In the genomic region with DNA sequence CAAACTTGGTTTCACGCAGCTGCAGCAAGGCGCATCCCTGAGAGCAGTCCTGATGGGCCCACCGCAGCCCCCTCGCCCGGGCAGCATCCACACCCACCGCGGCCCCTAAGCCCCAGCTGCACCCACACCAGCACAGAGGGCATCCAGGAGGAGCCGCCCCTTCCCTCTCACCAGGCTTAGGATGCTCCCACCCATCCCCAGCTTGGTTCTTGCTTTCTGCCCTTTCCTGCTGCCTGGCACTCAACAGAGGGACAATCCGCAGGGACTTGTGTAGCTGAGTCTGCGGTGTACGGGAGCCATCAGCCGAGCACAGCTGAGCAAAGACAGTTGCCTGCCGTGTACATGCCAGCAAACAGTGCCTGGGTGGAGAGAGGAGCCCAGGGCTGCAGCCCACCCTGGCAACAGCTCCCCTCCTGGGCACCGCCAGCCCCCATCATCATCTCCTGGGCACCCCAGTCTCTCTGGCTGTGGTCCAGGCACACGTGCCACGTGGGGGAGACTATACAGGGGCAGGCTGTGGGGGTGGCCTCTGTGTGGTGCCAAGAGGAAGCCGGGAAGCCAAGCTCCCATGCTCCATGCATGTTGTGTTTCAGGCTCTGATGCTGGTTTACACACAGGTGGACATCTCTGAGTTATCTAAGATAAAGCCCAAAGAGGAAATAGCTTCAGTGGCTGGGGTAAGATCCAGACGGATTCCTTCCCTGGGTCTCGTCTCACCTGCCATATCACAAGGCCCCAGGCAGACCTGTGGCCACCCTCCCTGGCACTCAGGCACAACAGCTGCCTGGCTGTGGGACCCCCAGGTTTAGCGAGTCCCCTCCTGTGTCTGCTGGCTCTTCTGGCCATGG, we compare ENCODE assay signal across 2 cellular contexts.
TF ChIP-seq lines count a peak whose summit lies in the region.

No MANE protein-coding gene starts in this region.

TF ChIP-seq in SK-N-SH, 30 proteins besides CTCF, POLR2A, EP300 and RAD21:
- TF ChIP-seq RFX5 (IDR thresholded peaks at IDR 0.05; ENCODE audit: low read length) (no peak), FOXJ3 (CRISPR knock-in tag; IDR thresholded peaks at IDR 0.05) (peak; percentile 18; the same call in 1 of the 2 replicates), MEF2A (IDR thresholded peaks at IDR 0.05; ENCODE audit: borderline replicate concordance, low read depth) (no peak)
- TF ChIP-seq, protein P1, sequence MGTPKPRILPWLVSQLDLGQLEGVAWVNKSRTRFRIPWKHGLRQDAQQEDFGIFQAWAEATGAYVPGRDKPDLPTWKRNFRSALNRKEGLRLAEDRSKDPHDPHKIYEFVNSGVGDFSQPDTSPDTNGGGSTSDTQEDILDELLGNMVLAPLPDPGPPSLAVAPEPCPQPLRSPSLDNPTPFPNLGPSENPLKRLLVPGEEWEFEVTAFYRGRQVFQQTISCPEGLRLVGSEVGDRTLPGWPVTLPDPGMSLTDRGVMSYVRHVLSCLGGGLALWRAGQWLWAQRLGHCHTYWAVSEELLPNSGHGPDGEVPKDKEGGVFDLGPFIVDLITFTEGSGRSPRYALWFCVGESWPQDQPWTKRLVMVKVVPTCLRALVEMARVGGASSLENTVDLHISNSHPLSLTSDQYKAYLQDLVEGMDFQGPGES (IDR thresholded peaks at IDR 0.05; ENCODE audit: low read depth, low read length) = no peak

TF ChIP-seq in SK-N-SH treated with all-trans-retinoic acid at 6 μM for 48 hours, 23 proteins besides CTCF, POLR2A, EP300 and RAD21:
- TF ChIP-seq, protein P2, sequence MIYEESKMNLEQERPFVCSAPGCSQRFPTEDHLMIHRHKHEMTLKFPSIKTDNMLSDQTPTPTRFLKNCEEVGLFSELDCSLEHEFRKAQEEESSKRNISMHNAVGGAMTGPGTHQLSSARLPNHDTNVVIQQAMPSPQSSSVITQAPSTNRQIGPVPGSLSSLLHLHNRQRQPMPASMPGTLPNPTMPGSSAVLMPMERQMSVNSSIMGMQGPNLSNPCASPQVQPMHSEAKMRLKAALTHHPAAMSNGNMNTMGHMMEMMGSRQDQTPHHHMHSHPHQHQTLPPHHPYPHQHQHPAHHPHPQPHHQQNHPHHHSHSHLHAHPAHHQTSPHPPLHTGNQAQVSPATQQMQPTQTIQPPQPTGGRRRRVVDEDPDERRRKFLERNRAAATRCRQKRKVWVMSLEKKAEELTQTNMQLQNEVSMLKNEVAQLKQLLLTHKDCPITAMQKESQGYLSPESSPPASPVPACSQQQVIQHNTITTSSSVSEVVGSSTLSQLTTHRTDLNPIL (CRISPR knock-in tag; IDR thresholded peaks at IDR 0.05; ENCODE audit: low read depth) = no peak
- TF ChIP-seq ISL1 (CRISPR knock-in tag; IDR thresholded peaks at IDR 0.05) (no peak), GLIS3 (CRISPR knock-in tag; IDR thresholded peaks at IDR 0.05) (no peak), ZNF565 (CRISPR knock-in tag; conservative IDR thresholded peaks at IDR 0.05; ENCODE audit: low read depth) (no peak), CSDC2 (CRISPR knock-in tag; IDR thresholded peaks at IDR 0.05) (no peak), ZNF8 (CRISPR knock-in tag; IDR thresholded peaks at IDR 0.05) (no peak), ESRRG (CRISPR knock-in tag; IDR thresholded peaks at IDR 0.05) (no peak), SNAI2 (CRISPR knock-in tag; IDR thresholded peaks at IDR 0.05) (no peak), RARB (CRISPR knock-in tag; IDR thresholded peaks at IDR 0.05) (no peak), ZNF70 (CRISPR knock-in tag; IDR thresholded peaks at IDR 0.05) (no peak), PPARA (CRISPR knock-in tag; IDR thresholded peaks at IDR 0.05; ENCODE audit: borderline replicate concordance) (no peak), OSR1 (CRISPR knock-in tag; IDR thresholded peaks at IDR 0.05) (no peak), ZC3H10 (CRISPR knock-in tag; IDR thresholded peaks at IDR 0.05) (no peak), ZFP30 (CRISPR knock-in tag; IDR thresholded peaks at IDR 0.05) (no peak), BACH2 (CRISPR knock-in tag; IDR thresholded peaks at IDR 0.05; ENCODE audit: borderline replicate concordance) (no peak)
- TF ChIP-seq, protein P3, sequence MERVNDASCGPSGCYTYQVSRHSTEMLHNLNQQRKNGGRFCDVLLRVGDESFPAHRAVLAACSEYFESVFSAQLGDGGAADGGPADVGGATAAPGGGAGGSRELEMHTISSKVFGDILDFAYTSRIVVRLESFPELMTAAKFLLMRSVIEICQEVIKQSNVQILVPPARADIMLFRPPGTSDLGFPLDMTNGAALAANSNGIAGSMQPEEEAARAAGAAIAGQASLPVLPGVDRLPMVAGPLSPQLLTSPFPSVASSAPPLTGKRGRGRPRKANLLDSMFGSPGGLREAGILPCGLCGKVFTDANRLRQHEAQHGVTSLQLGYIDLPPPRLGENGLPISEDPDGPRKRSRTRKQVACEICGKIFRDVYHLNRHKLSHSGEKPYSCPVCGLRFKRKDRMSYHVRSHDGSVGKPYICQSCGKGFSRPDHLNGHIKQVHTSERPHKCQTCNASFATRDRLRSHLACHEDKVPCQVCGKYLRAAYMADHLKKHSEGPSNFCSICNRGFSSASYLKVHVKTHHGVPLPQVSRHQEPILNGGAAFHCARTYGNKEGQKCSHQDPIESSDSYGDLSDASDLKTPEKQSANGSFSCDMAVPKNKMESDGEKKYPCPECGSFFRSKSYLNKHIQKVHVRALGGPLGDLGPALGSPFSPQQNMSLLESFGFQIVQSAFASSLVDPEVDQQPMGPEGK (CRISPR knock-in tag; IDR thresholded peaks at IDR 0.05; ENCODE audit: borderline replicate concordance) = no peak
- TF ChIP-seq, protein P4, sequence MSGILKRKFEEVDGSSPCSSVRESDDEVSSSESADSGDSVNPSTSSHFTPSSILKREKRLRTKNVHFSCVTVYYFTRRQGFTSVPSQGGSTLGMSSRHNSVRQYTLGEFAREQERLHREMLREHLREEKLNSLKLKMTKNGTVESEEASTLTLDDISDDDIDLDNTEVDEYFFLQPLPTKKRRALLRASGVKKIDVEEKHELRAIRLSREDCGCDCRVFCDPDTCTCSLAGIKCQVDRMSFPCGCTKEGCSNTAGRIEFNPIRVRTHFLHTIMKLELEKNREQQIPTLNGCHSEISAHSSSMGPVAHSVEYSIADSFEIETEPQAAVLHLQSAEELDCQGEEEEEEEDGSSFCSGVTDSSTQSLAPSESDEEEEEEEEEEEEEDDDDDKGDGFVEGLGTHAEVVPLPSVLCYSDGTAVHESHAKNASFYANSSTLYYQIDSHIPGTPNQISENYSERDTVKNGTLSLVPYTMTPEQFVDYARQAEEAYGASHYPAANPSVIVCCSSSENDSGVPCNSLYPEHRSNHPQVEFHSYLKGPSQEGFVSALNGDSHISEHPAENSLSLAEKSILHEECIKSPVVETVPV (CRISPR knock-in tag; IDR thresholded peaks at IDR 0.05) = no peak
- TF ChIP-seq, protein P5, sequence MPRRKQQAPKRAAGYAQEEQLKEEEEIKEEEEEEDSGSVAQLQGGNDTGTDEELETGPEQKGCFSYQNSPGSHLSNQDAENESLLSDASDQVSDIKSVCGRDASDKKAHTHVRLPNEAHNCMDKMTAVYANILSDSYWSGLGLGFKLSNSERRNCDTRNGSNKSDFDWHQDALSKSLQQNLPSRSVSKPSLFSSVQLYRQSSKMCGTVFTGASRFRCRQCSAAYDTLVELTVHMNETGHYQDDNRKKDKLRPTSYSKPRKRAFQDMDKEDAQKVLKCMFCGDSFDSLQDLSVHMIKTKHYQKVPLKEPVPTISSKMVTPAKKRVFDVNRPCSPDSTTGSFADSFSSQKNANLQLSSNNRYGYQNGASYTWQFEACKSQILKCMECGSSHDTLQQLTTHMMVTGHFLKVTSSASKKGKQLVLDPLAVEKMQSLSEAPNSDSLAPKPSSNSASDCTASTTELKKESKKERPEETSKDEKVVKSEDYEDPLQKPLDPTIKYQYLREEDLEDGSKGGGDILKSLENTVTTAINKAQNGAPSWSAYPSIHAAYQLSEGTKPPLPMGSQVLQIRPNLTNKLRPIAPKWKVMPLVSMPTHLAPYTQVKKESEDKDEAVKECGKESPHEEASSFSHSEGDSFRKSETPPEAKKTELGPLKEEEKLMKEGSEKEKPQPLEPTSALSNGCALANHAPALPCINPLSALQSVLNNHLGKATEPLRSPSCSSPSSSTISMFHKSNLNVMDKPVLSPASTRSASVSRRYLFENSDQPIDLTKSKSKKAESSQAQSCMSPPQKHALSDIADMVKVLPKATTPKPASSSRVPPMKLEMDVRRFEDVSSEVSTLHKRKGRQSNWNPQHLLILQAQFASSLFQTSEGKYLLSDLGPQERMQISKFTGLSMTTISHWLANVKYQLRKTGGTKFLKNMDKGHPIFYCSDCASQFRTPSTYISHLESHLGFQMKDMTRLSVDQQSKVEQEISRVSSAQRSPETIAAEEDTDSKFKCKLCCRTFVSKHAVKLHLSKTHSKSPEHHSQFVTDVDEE (CRISPR knock-in tag; IDR thresholded peaks at IDR 0.05) = no peak
- TF ChIP-seq, protein P6, sequence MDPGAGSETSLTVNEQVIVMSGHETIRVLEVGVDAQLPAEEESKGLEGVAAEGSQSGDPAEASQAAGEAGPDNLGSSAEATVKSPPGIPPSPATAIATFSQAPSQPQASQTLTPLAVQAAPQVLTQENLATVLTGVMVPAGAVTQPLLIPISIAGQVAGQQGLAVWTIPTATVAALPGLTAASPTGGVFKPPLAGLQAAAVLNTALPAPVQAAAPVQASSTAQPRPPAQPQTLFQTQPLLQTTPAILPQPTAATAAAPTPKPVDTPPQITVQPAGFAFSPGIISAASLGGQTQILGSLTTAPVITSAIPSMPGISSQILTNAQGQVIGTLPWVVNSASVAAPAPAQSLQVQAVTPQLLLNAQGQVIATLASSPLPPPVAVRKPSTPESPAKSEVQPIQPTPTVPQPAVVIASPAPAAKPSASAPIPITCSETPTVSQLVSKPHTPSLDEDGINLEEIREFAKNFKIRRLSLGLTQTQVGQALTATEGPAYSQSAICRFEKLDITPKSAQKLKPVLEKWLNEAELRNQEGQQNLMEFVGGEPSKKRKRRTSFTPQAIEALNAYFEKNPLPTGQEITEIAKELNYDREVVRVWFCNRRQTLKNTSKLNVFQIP (CRISPR knock-in tag; IDR thresholded peaks at IDR 0.05; ENCODE audit: borderline replicate concordance, low read depth) = no peak
